Comparison of ENCODE assay signal across 8 cellular contexts in genomic region chrX:13734278-13735172, GRCh38. TPM values are rescaled to one million over a fixed set of nuclear protein-coding genes. Genes with fewer than 3 reads are reported as not detected.
DNase-seq lines count a peak whose midpoint lies in the region; ATAC-seq and TF ChIP-seq lines count a peak whose summit lies in the region.

TSS of gene OFD1 (plus strand) at chrX:13734748. CDS start at chrX:13735072, 324 bp downstream.
TSS of gene TRAPPC2 (minus strand) at chrX:13734620. CDS start at chrX:13719963, 14,657 bp downstream.

- DNase-seq in NCI-H187 (lab: John Stamatoyannopoulos, UW) (peak; percentile 74 to 91), T-helper 2 cell (peak; percentile 67 to 96 (median 85)), left ventricle myocardium superior (peak; percentile 91), prostate gland (ENCODE audit: low spot score) (peak; percentile 90)

- no peak for TF ChIP-seq CTCF in prostate gland (IDR thresholded peaks at IDR 0.05)

- 0% methylated on average over 31 of the region's 75 CpGs for WGBS in prostate gland
- WGBS in urinary bladder: under 1% methylated on average over 75 of the region's 75 CpGs

- no peaks in the 10 kb centered on the region for H3K4me1 ChIP-seq in prostate gland (replicated peaks)
- H3K4me1 ChIP-seq in urinary bladder (ENCODE audit: insufficient read depth): no peaks in the 10 kb centered on the region

- H3K4me3 ChIP-seq in prostate gland: peak within 1 kb of the TSS; percentile 63
- peak within 1 kb of the TSS; percentile 68 for H3K4me3 ChIP-seq in urinary bladder (ENCODE audit: low read depth, low read length)

- H3K27me3 ChIP-seq in prostate gland (replicated peaks; ENCODE audit: insufficient read depth): no peaks in the 10 kb centered on the region

- peak within 1 kb of the TSS; percentile 73 for H3K27ac ChIP-seq in angular gyrus (ENCODE audit: low read depth, low read length)
- H3K27ac ChIP-seq in prostate gland: peak within 1 kb of the TSS; percentile 89 to 92
- H3K27ac ChIP-seq in urinary bladder (ENCODE audit: low read depth): peak within 1 kb of the TSS; percentile 88

- peak; percentile 95 for TF ChIP-seq POLR2A in prostate gland (IDR thresholded peaks at IDR 0.05)

- H3K9me3 ChIP-seq in prostate gland: no peaks in the 10 kb centered on the region

- intact Hi-C loops in left ventricle myocardium superior (cut with micrococcal nuclease) (no loop called here), prostate gland (cut with DNase I) (loop anchor here (2.0 kb wide), 1 partner anchor 46 kb away; the partner anchor contains the start of gene RAB9A)

- no peaks in the 10 kb centered on the region for H3K36me3 ChIP-seq in prostate gland
- no peaks in the 10 kb centered on the region for H3K36me3 ChIP-seq in urinary bladder (ENCODE audit: insufficient read depth)

- peak; percentile 92 for ATAC-seq in GM18498 (IDR thresholded peaks at IDR 0.05; ENCODE audit: unreplicated experiment)
- peak; percentile 90 for ATAC-seq in HG02938 (IDR thresholded peaks at IDR 0.05; ENCODE audit: unreplicated experiment)
- ATAC-seq in left ventricle myocardium superior: peak; percentile 100

RNA-seq across cellular contexts. Expression of gene OFD1, which starts in this region (rescaled TPM):
- total RNA-seq in left ventricle myocardium superior (7.9 TPM), prostate gland (10 to 100 TPM; 23.6 to 36.2 TPM), urinary bladder (52.3 TPM)
- polyA plus RNA-seq in urinary bladder: 11.4 TPM

RNA-seq across cellular contexts. Expression of gene TRAPPC2, which starts in this region (rescaled TPM):
- total RNA-seq in left ventricle myocardium superior (6.3 TPM), prostate gland (10 to 100 TPM; 15.6 to 20.2 TPM), urinary bladder (45.0 TPM)
- polyA plus RNA-seq in urinary bladder: 7.7 TPM

Comparison
In these comparisons a context has a peak if more than half of its experiments do, and no peak if none do; other contexts are left out.
1. Peak in every context shown above with its lines: DNase-seq, ATAC-seq, H3K4me3 ChIP-seq and H3K27ac ChIP-seq.